Comparison of ENCODE assay signal across 1 cellular context in the genomic region with DNA sequence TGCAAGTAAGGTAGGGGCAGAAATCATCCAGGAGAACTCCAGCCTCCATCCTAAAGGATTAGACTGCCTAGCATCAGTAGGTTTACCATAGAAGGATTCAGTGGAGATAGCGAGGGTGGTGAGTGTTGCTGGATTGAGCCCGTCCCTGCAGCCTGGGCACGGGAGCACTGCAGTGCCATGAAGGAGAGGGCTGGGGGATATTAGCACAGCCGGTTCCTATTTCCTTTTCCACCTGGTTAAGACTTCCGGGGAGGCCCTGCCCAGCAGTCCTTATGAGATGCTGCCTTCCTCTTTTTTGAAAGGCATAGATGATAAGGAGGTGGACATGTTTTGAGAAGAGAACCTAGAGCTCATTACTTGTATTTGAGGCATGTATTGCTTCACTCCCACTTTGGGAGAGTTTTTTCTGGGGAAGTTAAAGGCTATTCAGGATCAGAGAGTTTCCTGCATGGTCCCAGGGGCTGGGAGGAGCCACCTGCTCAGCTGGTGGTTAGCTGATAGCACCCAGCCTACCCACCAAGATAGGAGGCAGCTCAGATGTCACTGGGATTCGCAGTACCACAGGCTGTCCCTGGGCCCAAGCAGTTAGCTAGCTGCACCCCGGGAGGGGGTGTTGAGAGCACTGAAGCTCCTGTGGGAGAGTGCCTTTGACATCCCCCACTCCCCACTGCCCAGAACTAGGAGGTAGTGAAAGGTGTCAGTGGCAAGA.
TF ChIP-seq lines count a peak whose summit lies in the region.

No MANE protein-coding gene starts in this region.

TF ChIP-seq in endothelial cell of umbilical vein, 7 proteins besides CTCF, POLR2A, EP300 and RAD21:
- TF ChIP-seq MYC (IDR thresholded peaks at IDR 0.05; ENCODE audit: low read depth, low read length), result no peak
TF ChIP-seq in endothelial cell of umbilical vein: peak in this region for 0.
